3 cellular contexts compared by ENCODE assay signal in the genomic region with DNA sequence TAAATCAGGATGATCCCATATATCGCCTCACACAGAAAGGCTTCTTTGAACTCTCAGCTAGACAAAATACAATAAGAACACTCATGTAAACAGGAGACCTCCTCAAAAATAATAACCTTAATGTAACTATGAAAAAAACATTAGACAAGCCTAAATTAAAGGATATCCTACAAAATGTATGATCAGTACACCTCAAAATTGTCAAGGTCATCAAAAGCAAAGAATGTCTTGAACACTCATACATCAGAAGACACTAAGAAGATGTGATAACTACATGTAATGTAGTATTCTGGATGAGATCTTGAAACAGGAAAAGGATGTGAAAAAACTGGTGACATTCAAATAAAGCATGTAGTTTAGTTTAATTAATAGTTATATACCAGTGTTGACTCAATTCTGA.
A peak's percentile ranks its signal among the peaks of the same experiment; 100 is the strongest.
TF ChIP-seq lines count a peak whose summit lies in the region.

No MANE protein-coding gene starts in this region.

TF ChIP-seq in HepG2, 621 proteins besides CTCF, POLR2A, EP300 and RAD21:
- TF ChIP-seq TP53 (CRISPR knock-in tag; conservative IDR thresholded peaks at IDR 0.05): no peak
- TF ChIP-seq MAFK (conservative IDR thresholded peaks at IDR 0.05 in 1 of 2, IDR thresholded peaks at IDR 0.05 in 1 of 2; ENCODE audit: low read length in 2 of 2): peak; percentile 51 to 63; a peak in 2 of 4 replicates
- TF ChIP-seq MXD4 (CRISPR knock-in tag; IDR thresholded peaks at IDR 0.05): no peak
- TF ChIP-seq, protein P1, sequence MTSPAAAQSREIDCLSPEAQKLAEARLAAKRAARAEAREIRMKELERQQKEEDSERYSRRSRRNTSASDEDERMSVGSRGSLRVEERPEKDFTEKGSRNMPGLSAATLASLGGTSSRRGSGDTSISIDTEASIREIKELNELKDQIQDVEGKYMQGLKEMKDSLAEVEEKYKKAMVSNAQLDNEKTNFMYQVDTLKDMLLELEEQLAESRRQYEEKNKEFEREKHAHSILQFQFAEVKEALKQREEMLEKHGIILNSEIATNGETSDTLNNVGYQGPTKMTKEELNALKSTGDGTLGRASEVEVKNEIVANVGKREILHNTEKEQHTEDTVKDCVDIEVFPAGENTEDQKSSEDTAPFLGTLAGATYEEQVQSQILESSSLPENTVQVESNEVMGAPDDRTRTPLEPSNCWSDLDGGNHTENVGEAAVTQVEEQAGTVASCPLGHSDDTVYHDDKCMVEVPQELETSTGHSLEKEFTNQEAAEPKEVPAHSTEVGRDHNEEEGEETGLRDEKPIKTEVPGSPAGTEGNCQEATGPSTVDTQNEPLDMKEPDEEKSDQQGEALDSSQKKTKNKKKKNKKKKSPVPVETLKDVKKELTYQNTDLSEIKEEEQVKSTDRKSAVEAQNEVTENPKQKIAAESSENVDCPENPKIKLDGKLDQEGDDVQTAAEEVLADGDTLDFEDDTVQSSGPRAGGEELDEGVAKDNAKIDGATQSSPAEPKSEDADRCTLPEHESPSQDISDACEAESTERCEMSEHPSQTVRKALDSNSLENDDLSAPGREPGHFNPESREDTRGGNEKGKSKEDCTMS (CRISPR knock-in tag; conservative IDR thresholded peaks at IDR 0.05): no peak
- peak; percentile 43; the same call in 1 of the 2 replicates for TF ChIP-seq MAFF (IDR thresholded peaks at IDR 0.05; ENCODE audit: low read depth, low read length)

TF ChIP-seq in A549, 52 proteins besides CTCF, POLR2A, EP300 and RAD21:
- TF ChIP-seq USF2 (IDR thresholded peaks at IDR 0.05) (no peak), MAFK (IDR thresholded peaks at IDR 0.05; ENCODE audit: partially characterized antibody) (peak; percentile 62)
TF ChIP-seq in A549: peak in this region for 1.

TF ChIP-seq in K562, 482 proteins besides CTCF, POLR2A, EP300 and RAD21:
- TF ChIP-seq TSC22D4 (tag; IDR thresholded peaks at IDR 0.05) (no peak), ZNF316 (IDR thresholded peaks at IDR 0.05) (0 out of 2 replicates have a peak, but pooled peaks have one; percentile 7)
